Comparison of ENCODE assay signal across 8 cellular contexts in genomic region chr4:41990029-41990382, GRCh38. TPM values are rescaled to one million over a fixed set of nuclear protein-coding genes. Genes with fewer than 3 reads are reported as not detected.
DNase-seq lines count a peak whose midpoint lies in the region; ATAC-seq and TF ChIP-seq lines count a peak whose summit lies in the region.

No MANE protein-coding gene starts in this region.

- H3K4me3 Mint-ChIP-seq in T-helper 17 cell: peak overlapping the region; percentile 93

- DNase-seq in T-helper 17 cell: no peak
- DNase-seq in cardiac muscle cell (ENCODE audit: low read depth in 1 of 2, low spot score in 1 of 2): peak in 1 of 2 donors; percentile 6
- DNase-seq in skeletal muscle cell (ENCODE audit: low read depth): no peak
- no peak for DNase-seq in EL
- DNase-seq in NCI-H526 (lab: John Stamatoyannopoulos, UW): no peak
- DNase-seq in activated CD4-positive, alpha-beta T cell treated with anti-CD3 and anti-CD28 coated beads, Interleukin-2, amount 50 U/mL, for 4 hours: no peak

- H3K4me1 ChIP-seq in cardiac muscle cell (ENCODE audit: low read depth): peaks cover 17% of the 10 kb centered on the region

- no peaks in the 10 kb centered on the region for H3K36me3 ChIP-seq in cardiac muscle cell

- no peaks in the 10 kb centered on the region for H3K27me3 ChIP-seq in cardiac muscle cell

- ATAC-seq in GM19324 (IDR thresholded peaks at IDR 0.05; ENCODE audit: low FRiP score, unreplicated experiment) (peak; percentile 8), HG02885 (IDR thresholded peaks at IDR 0.05; ENCODE audit: poor library complexity, unreplicated experiment) (peak; percentile 25), T-helper 17 cell (peak; percentile 22)

- peaks cover 18% of the 10 kb centered on the region for H3K4me1 Mint-ChIP-seq in T-helper 17 cell

- peak overlapping the region; percentile 97 for H3K27ac Mint-ChIP-seq in T-helper 17 cell

- no peaks in the 10 kb centered on the region for H3K36me3 Mint-ChIP-seq in T-helper 17 cell (ENCODE audit: low read depth)

- TF ChIP-seq CTCF in cardiac muscle cell (IDR thresholded peaks at IDR 0.05; ENCODE audit: low read depth, low read length): no peak

- H3K4me3 ChIP-seq in cardiac muscle cell (peak overlapping the region; percentile 92), skeletal muscle cell (ENCODE audit: low read depth, low read length) (peak overlapping the region; percentile 94)

- peak overlapping the region; percentile 66 for H3K27ac ChIP-seq in cardiac muscle cell

- no peaks in the 10 kb centered on the region for H3K27me3 Mint-ChIP-seq in T-helper 17 cell

- no peaks in the 10 kb centered on the region for H3K9me3 ChIP-seq in T-helper 17 cell (ENCODE audit: control insufficient read depth, low read length, poor library complexity, severe bottlenecking)
- H3K9me3 ChIP-seq in cardiac muscle cell (ENCODE audit: low read depth): no peaks in the 10 kb centered on the region

RNA-seq across cellular contexts. Expression of gene SLC30A9, which starts 0.3 kb away (rescaled TPM):
- 10 to 100 TPM; 23.8 to 25.8 TPM for total RNA-seq in T-helper 17 cell
- 99.1 and 103 TPM in 2 replicates for total RNA-seq in cardiac muscle cell
- polyA plus RNA-seq in cardiac muscle cell: 62.2 and 73.9 TPM in 2 replicates

RNA-seq across cellular contexts. Expression of gene DCAF4L1, which starts 8.4 kb away (rescaled TPM):
- total RNA-seq in T-helper 17 cell (under 1 TPM; 0.10 to 0.25 TPM), cardiac muscle cell (0.11 and 0.21 TPM in 2 replicates)
- polyA plus RNA-seq in cardiac muscle cell: 0.07 and 0.17 TPM in 2 replicates

RNA-seq across cellular contexts. Expression of gene TMEM33, which starts 54.8 kb away (rescaled TPM):
- total RNA-seq in T-helper 17 cell (10 to 100 TPM; 26.1 to 29.5 TPM), cardiac muscle cell (18.9 and 25.2 TPM in 2 replicates)
- polyA plus RNA-seq in cardiac muscle cell: 16.5 and 17.2 TPM in 2 replicates
